Comparison of ENCODE assay signal across 22 cellular contexts in genomic region chr2:227035678-227036077, GRCh38.
"Had no signal": no experiment of that assay in that cellular context is flagged by ENCODE, and none has a peak within 500 bp of the region (broad histone marks: within the 10 kb centered on the region; RNA-seq: fewer than 3 reads in every experiment).

No MANE protein-coding gene starts in this region.

- H3K4me1 ChIP-seq: gastroesophageal sphincter, psoas muscle, spleen had no signal

- FAIRE-seq: kidney had no signal

- H3K4me3 ChIP-seq: esophagus muscularis mucosa, gastroesophageal sphincter, hepatocyte, left ventricle myocardium inferior, lung, psoas muscle, spleen, thoracic aorta, transverse colon had no signal

- H3K27ac ChIP-seq: epithelial cell of prostate, esophagus muscularis mucosa, gastroesophageal sphincter, hepatocyte, left ventricle myocardium inferior, parathyroid adenoma, psoas muscle, spleen, thoracic aorta, transverse colon had no signal

- H3K9me3 ChIP-seq: esophagus muscularis mucosa, gastroesophageal sphincter, left ventricle myocardium inferior, psoas muscle, spleen, thoracic aorta, transverse colon had no signal

- H3K27me3 ChIP-seq: esophagus muscularis mucosa, gastroesophageal sphincter, hepatocyte, spleen, transverse colon had no signal

- ATAC-seq: gastroesophageal sphincter; psoas muscle; sciatic nerve; stimulated activated memory B cell treated with anti-CD40 and anti-IgM and Interleukin-4, amounts not matched to agents 10 μg/mL and 1 μg/mL and 100 μg/mL, for 72 hours had no signal

- DNase-seq: effector memory CD4-positive, alpha-beta T cell; foreskin fibroblast; kidney; left cardiac atrium; left ventricle myocardium inferior; mesenchymal stem cell; naive B cell; psoas muscle; spleen; stimulated activated CD4-positive, alpha-beta T cell treated with anti-CD3 and anti-CD28 coated beads, Interleukin-15, amount 100 ng/mL, for 24 hours; stimulated activated CD4-positive, alpha-beta T cell treated with anti-CD3 and anti-CD28 coated beads, Interleukin-1b, Interleukin-23, amount 100 ng/mL, for 48 hours; stimulated activated CD4-positive, alpha-beta T cell treated with anti-CD3 and anti-CD28 coated beads, Interleukin-4, amount 100 ng/mL, for 24 hours; transverse colon had no signal

- H3K36me3 ChIP-seq: esophagus muscularis mucosa, gastroesophageal sphincter, spleen, transverse colon had no signal
